Comparison of ENCODE assay signal across 21 cellular contexts in genomic region chr21:46003575-46004007, GRCh38. TPM values are rescaled to one million over a fixed set of nuclear protein-coding genes. Genes with fewer than 3 reads are reported as not detected.
A peak's percentile ranks its signal among the peaks of the same experiment; 100 is the strongest.
DNase-seq lines count a peak whose midpoint lies in the region; ATAC-seq, FAIRE-seq and TF ChIP-seq lines count a peak whose summit lies in the region.
"Had no signal": no experiment of that assay in that cellular context is flagged by ENCODE, and none has a peak within 500 bp of the region (broad histone marks: within the 10 kb centered on the region; RNA-seq: fewer than 3 reads in every experiment).

No MANE protein-coding gene starts in this region.

- intact Hi-C loops in Right ventricle myocardium superior (cut with DNase I) (no loop called here), left ventricle myocardium inferior (cut with micrococcal nuclease) (no loop called here), heart left ventricle (cut with DNase I) (no loop called here), aorta (cut with DNase I) (no loop called here)

- no peaks in the 10 kb centered on the region for H3K4me1 ChIP-seq in left ventricle myocardium inferior
- H3K4me1 ChIP-seq in heart left ventricle, result no peaks in the 10 kb centered on the region
- no peaks in the 10 kb centered on the region for H3K4me1 ChIP-seq in aorta (ENCODE audit: control insufficient read depth in 1 of 2, insufficient read depth in 2 of 2, low read length in 2 of 2)
- H3K4me1 ChIP-seq: HAP-1, suprapubic skin had no signal

- H3K27ac ChIP-seq in left ventricle myocardium inferior (replicated peaks) (no peak overlapping the region), heart left ventricle (no peak overlapping the region), aorta (ENCODE audit: low read depth in 1 of 2, low read length in 2 of 2) (no peak overlapping the region), WERI-Rb-1 (no peak overlapping the region)
- H3K27ac ChIP-seq: C4-2B, suprapubic skin had no signal

- no peak for TF ChIP-seq POLR2A in heart left ventricle (IDR thresholded peaks at IDR 0.05)

- 92 to 96% (median 93%) methylated on average over 30 to 42 of the region's 42 CpGs for WGBS in heart left ventricle, 4 donors
- WGBS in aorta, 2 donors, result 92% methylated on average over 40 to 42 of the region's 42 CpGs

- H3K27me3 ChIP-seq in left ventricle myocardium inferior (ENCODE audit: low read depth) (no peaks in the 10 kb centered on the region), heart left ventricle (no peaks in the 10 kb centered on the region), aorta (ENCODE audit: control insufficient read depth in 1 of 2, insufficient read depth in 2 of 2, low read length in 1 of 2) (no peaks in the 10 kb centered on the region), WERI-Rb-1 (ENCODE audit: insufficient read depth, low read depth, severe bottlenecking) (no peaks in the 10 kb centered on the region)
- H3K27me3 ChIP-seq: suprapubic skin had no signal

- TF ChIP-seq CTCF in left ventricle myocardium inferior (IDR thresholded peaks at IDR 0.05; ENCODE audit: borderline replicate concordance) (no peak), heart left ventricle (IDR thresholded peaks at IDR 0.05) (no peak), WERI-Rb-1 (IDR thresholded peaks at IDR 0.05; ENCODE audit: low read depth, low read length) (no peak)

- no peaks in the 10 kb centered on the region for H3K9me3 Mint-ChIP-seq in natural killer cell treated with Interleukin-12 subunit alpha and Interleukin-12 subunit beta and Interleukin-15 and Interleukin-18, amount 100 ng/mL, for 72 hours

- H3K9me3 ChIP-seq in left ventricle myocardium inferior (replicated peaks) (no peaks in the 10 kb centered on the region), heart left ventricle (peaks cover 0 to 7% (median 0%) of the 10 kb centered on the region in 12 donors), aorta (ENCODE audit: control insufficient read depth, low read length) (no peaks in the 10 kb centered on the region), WERI-Rb-1 (ENCODE audit: severe bottlenecking) (peaks cover 13% of the 10 kb centered on the region)

- H3K4me3 ChIP-seq in left ventricle myocardium inferior (no peak overlapping the region), heart left ventricle (no peak overlapping the region), aorta (ENCODE audit: low read length in 2 of 2) (no peak overlapping the region), WERI-Rb-1 (ENCODE audit: low read depth, low read length) (no peak overlapping the region)
- H3K4me3 ChIP-seq: HAP-1, smooth muscle cell, suprapubic skin had no signal

- H3K4me3 Mint-ChIP-seq in natural killer cell treated with Interleukin-12 subunit alpha and Interleukin-12 subunit beta and Interleukin-15 and Interleukin-18, amount 100 ng/mL, for 72 hours, result no peak overlapping the region
- H3K4me3 Mint-ChIP-seq: activated T-cell treated with anti-CD3 and anti-CD28 coated beads, Interleukin-2, amount 50 U/mL, for 24 hours; naive B cell; T-helper 1 cell treated with Interleukin-12 subunit alpha and Interleukin-12 subunit beta and Interleukin-4 antibody, amounts not matched to agents 30 μg/mL and 1 μg/mL, for 36 hours had no signal

- no peaks in the 10 kb centered on the region for H3K4me1 Mint-ChIP-seq in natural killer cell treated with Interleukin-12 subunit alpha and Interleukin-12 subunit beta and Interleukin-15 and Interleukin-18, amount 100 ng/mL, for 72 hours (ENCODE audit: low read depth in 2 of 2)
- H3K4me1 Mint-ChIP-seq: naive B cell had no signal

- ATAC-seq in Right ventricle myocardium superior (ENCODE audit: poor library complexity) (no peak), heart left ventricle (no peak), aorta (ENCODE audit: low FRiP score) (no peak), GM19035 (IDR thresholded peaks at IDR 0.05; ENCODE audit: unreplicated experiment) (no peak)
- no peak for ATAC-seq in natural killer cell treated with Interleukin-12 subunit alpha and Interleukin-12 subunit beta and Interleukin-15 and Interleukin-18, amount 100 ng/mL, for 72 hours

- DNase-seq in Right ventricle myocardium superior (peak; percentile 42), left ventricle myocardium inferior (no peak), heart left ventricle (peak in 3 of 5 donors; percentile 17 to 30 (median 23)), aorta (peak; percentile 44 to 74), RCC 7860 (ENCODE audit: low spot score) (no peak), WERI-Rb-1 (no peak)
- peak; percentile 50 for DNase-seq in natural killer cell treated with Interleukin-12 subunit alpha and Interleukin-12 subunit beta and Interleukin-15 and Interleukin-18, amount 100 ng/mL, for 72 hours (ENCODE audit: low spot score)
- DNase-seq: ACHN; activated CD4-positive, alpha-beta T cell treated with anti-CD3 and anti-CD28 coated beads, Interleukin-2, amount 50 U/mL, for 48 hours; naive B cell; NCI-H1417; NCI-H524 had no signal

- peaks cover 57% of the 10 kb centered on the region for H3K36me3 ChIP-seq in left ventricle myocardium inferior
- peaks cover 2 to 56% (median 39%) of the 10 kb centered on the region in 9 donors for H3K36me3 ChIP-seq in heart left ventricle
- H3K36me3 ChIP-seq in aorta (ENCODE audit: control insufficient read depth in 1 of 2, insufficient read depth in 2 of 2, low read length in 1 of 2), result peaks cover 0 to 23% of the 10 kb centered on the region in 2 donors
- H3K36me3 ChIP-seq in WERI-Rb-1, result peaks cover 3% of the 10 kb centered on the region

- H3K27me3 Mint-ChIP-seq in natural killer cell treated with Interleukin-12 subunit alpha and Interleukin-12 subunit beta and Interleukin-15 and Interleukin-18, amount 100 ng/mL, for 72 hours, result no peaks in the 10 kb centered on the region
- H3K27me3 Mint-ChIP-seq: activated T-cell treated with anti-CD3 and anti-CD28 coated beads, Interleukin-2, amount 50 U/mL, for 24 hours; naive B cell had no signal

- no peak for FAIRE-seq in RCC 7860 (lab: Jason Lieb, UNC)
- FAIRE-seq: bronchial epithelial cell, G401.6 had no signal

- H3K36me3 Mint-ChIP-seq in natural killer cell treated with Interleukin-12 subunit alpha and Interleukin-12 subunit beta and Interleukin-15 and Interleukin-18, amount 100 ng/mL, for 72 hours, result no peaks in the 10 kb centered on the region
- H3K36me3 Mint-ChIP-seq: naive B cell had no signal

- H3K27ac Mint-ChIP-seq in natural killer cell treated with Interleukin-12 subunit alpha and Interleukin-12 subunit beta and Interleukin-15 and Interleukin-18, amount 100 ng/mL, for 72 hours, result no peak overlapping the region
- H3K27ac Mint-ChIP-seq: activated T-cell treated with anti-CD3 and anti-CD28 coated beads, Interleukin-2, amount 50 U/mL, for 24 hours; naive B cell; T-helper 1 cell treated with Interleukin-12 subunit alpha and Interleukin-12 subunit beta and Interleukin-4 antibody, amounts not matched to agents 30 μg/mL and 1 μg/mL, for 36 hours had no signal

RNA-seq across cellular contexts. Expression of gene COL6A1, which starts 22.0 kb away (rescaled TPM):
- total RNA-seq in Right ventricle myocardium superior, result 173 TPM
- 154 TPM for total RNA-seq in left ventricle myocardium inferior
- total RNA-seq in heart left ventricle, result 100 to 1,000 TPM in 8 of 9 donors, 10 to 100 TPM in 1; 92.4 to 385 (median 143) TPM
- 100 to 1,000 TPM; 149 to 157 TPM for polyA plus RNA-seq in heart left ventricle
- total RNA-seq in natural killer cell treated with Interleukin-12 subunit alpha and Interleukin-12 subunit beta and Interleukin-15 and Interleukin-18, amount 100 ng/mL, for 72 hours, result not detected
- 100 to 1,000 TPM; 458 to 593 TPM for total RNA-seq in aorta
- polyA plus RNA-seq in aorta, result 1,000 to 10,000 TPM in 1 of 2 donors, 100 to 1,000 TPM in 1; 156 to 1,773 TPM

Comparison
In these comparisons a context has a peak if more than half of its experiments do, and no peak if none do; other contexts are left out.
1. DNase-seq: peak in Right ventricle myocardium superior (single experiment), heart left ventricle (3 of 5), natural killer cell treated with Interleukin-12 subunit alpha and Interleukin-12 subunit beta and Interleukin-15 and Interleukin-18, amount 100 ng/mL, for 72 hours (single experiment) and aorta (2 of 2); none in left ventricle myocardium inferior (single experiment), RCC 7860 (single experiment) and WERI-Rb-1 (single experiment).
2. RNA of gene COL6A1, which starts 22.0 kb away (total RNA-seq): 458 to 593 TPM in aorta, 173 TPM in Right ventricle myocardium superior (single experiment), 154 TPM in left ventricle myocardium inferior (single experiment) and 92.4 to 385 TPM in heart left ventricle; not detected in natural killer cell treated with Interleukin-12 subunit alpha and Interleukin-12 subunit beta and Interleukin-15 and Interleukin-18, amount 100 ng/mL, for 72 hours; every median in the first group is over 10 times any median in the second.